8 cellular contexts compared by ENCODE assay signal in the genomic region with DNA sequence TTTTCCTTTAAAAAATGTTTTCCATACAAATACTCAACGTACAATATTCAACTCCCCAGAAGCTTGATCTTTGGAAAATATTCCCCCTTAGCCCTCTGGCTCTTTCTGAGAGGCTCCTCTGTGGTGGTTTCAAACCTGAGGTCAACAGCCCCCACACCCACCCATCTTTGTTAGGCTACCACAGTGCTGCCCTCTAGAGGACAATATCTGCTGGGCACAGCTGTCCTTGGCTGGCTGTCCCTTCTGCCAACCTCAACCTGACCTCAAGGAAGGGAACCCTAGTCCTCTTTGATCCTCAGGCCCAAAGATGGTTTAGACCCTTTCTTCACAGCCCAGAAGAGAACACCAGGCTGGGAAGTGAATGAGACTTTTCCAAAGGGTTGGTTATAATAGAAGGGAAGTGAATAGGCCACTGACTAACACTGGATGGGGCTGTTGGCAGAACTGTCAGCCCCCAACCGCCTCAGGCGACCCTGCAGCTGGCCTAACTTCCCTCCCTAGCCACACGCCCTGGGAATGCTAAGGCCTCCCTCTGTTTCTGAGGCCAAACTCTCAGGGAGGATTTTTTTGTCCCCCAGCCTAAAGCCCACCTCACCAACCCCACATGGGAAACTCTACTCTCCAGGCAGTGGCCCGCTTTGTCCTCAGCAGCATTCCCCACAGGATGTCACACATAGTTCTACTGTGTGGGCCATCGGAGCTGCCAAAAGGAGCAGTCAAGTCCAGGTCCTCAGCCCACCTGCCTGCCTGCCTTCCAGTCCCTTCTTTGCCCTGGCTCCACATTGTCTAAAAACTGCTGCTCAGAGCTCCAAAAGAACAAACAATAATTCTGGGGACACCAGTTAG. TPM values are rescaled to one million over a fixed set of nuclear protein-coding genes. Genes with fewer than 3 reads are reported as not detected.
A peak's percentile ranks its signal among the peaks of the same experiment; 100 is the strongest.
DNase-seq lines count a peak whose midpoint lies in the region; ATAC-seq, FAIRE-seq and TF ChIP-seq lines count a peak whose summit lies in the region.

No MANE protein-coding gene starts in this region.

- ATAC-seq in left colon (peak; percentile 44), HG02678 (IDR thresholded peaks at IDR 0.05; ENCODE audit: unreplicated experiment) (no peak), GM21717 (IDR thresholded peaks at IDR 0.05; ENCODE audit: unreplicated experiment) (no peak)

- no peak for TF ChIP-seq POLR2A in GM12892 (IDR thresholded peaks at IDR 0.05; ENCODE audit: low read depth, low read length)

- DNase-seq in CD1c-positive myeloid dendritic cell (ENCODE audit: extremely low spot score) (peak; percentile 27), H4 (ENCODE audit: low spot score) (peak; percentile 17), UCSD-AML1 (lab: John Stamatoyannopoulos, UW; ENCODE audit: unreplicated experiment) (peak; percentile 15), left colon (no peak), RCC 7860 (ENCODE audit: low spot score) (no peak), GM12892 (ENCODE audit: insufficient read length) (no peak)

- intact Hi-C loops in left colon (cut with DNase I, micrococcal nuclease): no loop called here

- FAIRE-seq in RCC 7860 (lab: Jason Lieb, UNC) (no peak), GM12892 (lab: Jason Lieb, UNC) (no peak)

RNA-seq across cellular contexts. Expression of gene NYX, which starts 34.3 kb away (rescaled TPM):
- not detected in 2 replicates for total RNA-seq in H4 (2014; rRNA removed; shearing (Covaris generic))
- not detected for total RNA-seq in left colon
- polyA plus RNA-seq in GM12892 (2012; ENCODE audit: missing spikeins): not detected

Comparison
In these comparisons a context has a peak if more than half of its experiments do, and no peak if none do; other contexts are left out.
1. DNase-seq: peak in CD1c-positive myeloid dendritic cell (single experiment), H4 (single experiment) and UCSD-AML1 (single experiment); none in left colon (0 of 2), RCC 7860 (single experiment) and GM12892 (single experiment).